16 cellular contexts compared by ENCODE assay signal in genomic region chr1:116764906-116765862, GRCh38. TPM values are rescaled to one million over a fixed set of nuclear protein-coding genes. Genes with fewer than 3 reads are reported as not detected.
DNase-seq lines count a peak whose midpoint lies in the region; ATAC-seq and FAIRE-seq lines count a peak whose summit lies in the region.
"Had no signal": no experiment of that assay in that cellular context is flagged by ENCODE, and none has a peak within 500 bp of the region (broad histone marks: within the 10 kb centered on the region; RNA-seq: fewer than 3 reads in every experiment).

No MANE protein-coding gene starts in this region.

- peaks cover 88% of the 10 kb centered on the region for H3K36me3 Mint-ChIP-seq in activated T-cell treated with anti-CD3 and anti-CD28 coated beads, Interleukin-2, amount 50 U/mL, for 4 hours (ENCODE audit: insufficient read depth)
- peaks cover 96% of the 10 kb centered on the region for H3K36me3 Mint-ChIP-seq in activated CD4-positive, alpha-beta memory T cell treated with anti-CD3 and anti-CD28 coated beads, Interleukin-2, amount 10 ng/mL, durations not matched to agents 7 days and 5 days (ENCODE audit: low read depth)
- H3K36me3 Mint-ChIP-seq in dendritic cell treated with granulocyte-macrophage colony-stimulating factor and Interleukin-4, amounts not matched to agents 40 ng/mL and 50 ng/mL, for 4 days (ENCODE audit: low read depth), result peaks cover 26% of the 10 kb centered on the region
- H3K36me3 Mint-ChIP-seq in stimulated activated effector memory CD8-positive, alpha-beta T cell treated with anti-CD3 and anti-CD28 coated beads, Interleukin-12 subunit alpha, Interleukin-12 subunit beta, amount 100 ng/mL, for 72 hours, result peaks cover 100% of the 10 kb centered on the region
- H3K36me3 Mint-ChIP-seq: WTC11 had no signal

- no peak for DNase-seq in activated T-cell treated with anti-CD3 and anti-CD28 coated beads, Interleukin-2, amount 50 U/mL, for 4 hours
- DNase-seq in activated T-cell treated with anti-CD3 and anti-CD28 coated beads for 4 hours (no peak), HTR-8/SVneo (ENCODE audit: insufficient read length, low spot score) (no peak), NCI-H1436 (lab: John Stamatoyannopoulos, UW) (no peak)
- no peak for DNase-seq in activated CD4-positive, alpha-beta memory T cell treated with anti-CD3 and anti-CD28 coated beads, Interleukin-2, amount 10 ng/mL, durations not matched to agents 7 days and 5 days
- DNase-seq in stimulated activated effector memory CD8-positive, alpha-beta T cell treated with anti-CD3 and anti-CD28 coated beads, Interleukin-12 subunit alpha, Interleukin-12 subunit beta, amount 100 ng/mL, for 72 hours (ENCODE audit: low spot score in 2 of 2), result peak in 1 of 2 donors; percentile 57
- DNase-seq: Karpas-422, NCI-H1105 treated with DMSO at 0.1 percent for 48 hours had no signal

- no peak for FAIRE-seq in HTR-8/SVneo (lab: Jason Lieb, UNC)

- no peaks in the 10 kb centered on the region for H3K9me3 Mint-ChIP-seq in activated T-cell treated with anti-CD3 and anti-CD28 coated beads, Interleukin-2, amount 50 U/mL, for 4 hours
- no peaks in the 10 kb centered on the region for H3K9me3 Mint-ChIP-seq in activated CD4-positive, alpha-beta memory T cell treated with anti-CD3 and anti-CD28 coated beads, Interleukin-2, amount 10 ng/mL, durations not matched to agents 7 days and 5 days
- no peaks in the 10 kb centered on the region for H3K9me3 Mint-ChIP-seq in dendritic cell treated with granulocyte-macrophage colony-stimulating factor and Interleukin-4, amounts not matched to agents 40 ng/mL and 50 ng/mL, for 4 days
- H3K9me3 Mint-ChIP-seq in stimulated activated effector memory CD8-positive, alpha-beta T cell treated with anti-CD3 and anti-CD28 coated beads, Interleukin-12 subunit alpha, Interleukin-12 subunit beta, amount 100 ng/mL, for 72 hours, result no peaks in the 10 kb centered on the region

- POLR2A ChIA-PET in activated CD4-positive, alpha-beta memory T cell treated with anti-CD3 and anti-CD28 coated beads, Interleukin-2, amount 10 ng/mL, durations not matched to agents 7 days and 5 days (lab: Charles Lee), result interaction anchor here (0.7 to 18.8 kb wide), 14 partner anchors 8 to 293 kb away, joined by 3 to 1051 read pairs (median 18); partner anchors contain the start of genes CD2 and TTF2

- peaks cover 99% of the 10 kb centered on the region for H3K4me1 Mint-ChIP-seq in activated T-cell treated with anti-CD3 and anti-CD28 coated beads, Interleukin-2, amount 50 U/mL, for 4 hours (ENCODE audit: low read depth)
- H3K4me1 Mint-ChIP-seq in activated CD4-positive, alpha-beta memory T cell treated with anti-CD3 and anti-CD28 coated beads, Interleukin-2, amount 10 ng/mL, durations not matched to agents 7 days and 5 days, result peaks cover 98% of the 10 kb centered on the region
- peaks cover 62% of the 10 kb centered on the region for H3K4me1 Mint-ChIP-seq in dendritic cell treated with granulocyte-macrophage colony-stimulating factor and Interleukin-4, amounts not matched to agents 40 ng/mL and 50 ng/mL, for 4 days (ENCODE audit: low read depth)
- H3K4me1 Mint-ChIP-seq in stimulated activated effector memory CD8-positive, alpha-beta T cell treated with anti-CD3 and anti-CD28 coated beads, Interleukin-12 subunit alpha, Interleukin-12 subunit beta, amount 100 ng/mL, for 72 hours, result peaks cover 100% of the 10 kb centered on the region

- no peak for ATAC-seq in activated T-cell treated with anti-CD3 and anti-CD28 coated beads, Interleukin-2, amount 50 U/mL, for 4 hours
- no peak for ATAC-seq in stimulated activated effector memory CD8-positive, alpha-beta T cell treated with anti-CD3 and anti-CD28 coated beads, Interleukin-12 subunit alpha, Interleukin-12 subunit beta, amount 100 ng/mL, for 72 hours
- no peak for ATAC-seq in GM21723 (IDR thresholded peaks at IDR 0.05; ENCODE audit: unreplicated experiment)

- CTCF ChIA-PET in activated CD4-positive, alpha-beta memory T cell treated with anti-CD3 and anti-CD28 coated beads, Interleukin-2, amount 10 ng/mL, durations not matched to agents 7 days and 5 days (lab: Charles Lee), result interaction anchor here (0.6 to 12.6 kb wide), 21 partner anchors 9 to 295 kb away, joined by 3 to 139 read pairs (median 5); partner anchors contain the start of genes CD2 and TTF2

- no peaks in the 10 kb centered on the region for H3K27me3 Mint-ChIP-seq in activated T-cell treated with anti-CD3 and anti-CD28 coated beads, Interleukin-2, amount 50 U/mL, for 4 hours (ENCODE audit: low read depth)
- no peaks in the 10 kb centered on the region for H3K27me3 Mint-ChIP-seq in activated CD4-positive, alpha-beta memory T cell treated with anti-CD3 and anti-CD28 coated beads, Interleukin-2, amount 10 ng/mL, durations not matched to agents 7 days and 5 days
- peaks cover 5% of the 10 kb centered on the region for H3K27me3 Mint-ChIP-seq in dendritic cell treated with granulocyte-macrophage colony-stimulating factor and Interleukin-4, amounts not matched to agents 40 ng/mL and 50 ng/mL, for 4 days
- H3K27me3 Mint-ChIP-seq: progenitor cell of endocrine pancreas had no signal

- intact Hi-C loops in dendritic cell treated with granulocyte-macrophage colony-stimulating factor and Interleukin-4, amounts not matched to agents 40 ng/mL and 50 ng/mL, for 4 days (cut with micrococcal nuclease), result loop anchor here (2.0 kb wide), 1 partner anchor 56 kb away; no protein-coding TSS in a partner anchor

- peak overlapping the region; percentile 65 for H3K4me3 Mint-ChIP-seq in activated T-cell treated with anti-CD3 and anti-CD28 coated beads, Interleukin-2, amount 50 U/mL, for 4 hours
- H3K4me3 Mint-ChIP-seq in activated CD4-positive, alpha-beta memory T cell treated with anti-CD3 and anti-CD28 coated beads, Interleukin-2, amount 10 ng/mL, durations not matched to agents 7 days and 5 days, result peak overlapping the region; percentile 78
- H3K4me3 Mint-ChIP-seq in dendritic cell treated with granulocyte-macrophage colony-stimulating factor and Interleukin-4, amounts not matched to agents 40 ng/mL and 50 ng/mL, for 4 days, result no peak overlapping the region
- peak overlapping the region; percentile 93 for H3K4me3 Mint-ChIP-seq in stimulated activated effector memory CD8-positive, alpha-beta T cell treated with anti-CD3 and anti-CD28 coated beads, Interleukin-12 subunit alpha, Interleukin-12 subunit beta, amount 100 ng/mL, for 72 hours
- H3K4me3 Mint-ChIP-seq: WTC11 had no signal

- H3K27ac Mint-ChIP-seq in activated CD4-positive, alpha-beta memory T cell treated with anti-CD3 and anti-CD28 coated beads, Interleukin-2, amount 10 ng/mL, durations not matched to agents 7 days and 5 days, result peak overlapping the region; percentile 99
- peak overlapping the region; percentile 9 for H3K27ac Mint-ChIP-seq in dendritic cell treated with granulocyte-macrophage colony-stimulating factor and Interleukin-4, amounts not matched to agents 40 ng/mL and 50 ng/mL, for 4 days
- peak overlapping the region; percentile 99 for H3K27ac Mint-ChIP-seq in stimulated activated effector memory CD8-positive, alpha-beta T cell treated with anti-CD3 and anti-CD28 coated beads, Interleukin-12 subunit alpha, Interleukin-12 subunit beta, amount 100 ng/mL, for 72 hours
- H3K27ac Mint-ChIP-seq: progenitor cell of endocrine pancreas, WTC11 had no signal

RNA-seq across cellular contexts. Expression of gene CD2, which starts 11.0 kb away (rescaled TPM):
- total RNA-seq in activated T-cell treated with anti-CD3 and anti-CD28 coated beads, Interleukin-2, amount 50 U/mL, for 4 hours, result 100 to 1,000 TPM; 353 to 393 (median 374) TPM
- total RNA-seq in activated CD4-positive, alpha-beta memory T cell treated with anti-CD3 and anti-CD28 coated beads, Interleukin-2, amount 10 ng/mL, durations not matched to agents 7 days and 5 days, result 100 to 1,000 TPM; 329 to 340 TPM
- total RNA-seq: glomerular endothelial cell, H4, myocyte, progenitor cell of endocrine pancreas, RPMI7951 had no signal

Comparison
In these comparisons a context has a peak if more than half of its experiments do, and no peak if none do; other contexts are left out.
1. H3K27ac Mint-ChIP-seq: peak in every context shown above with its lines; median percentile 99 in activated CD4-positive, alpha-beta memory T cell treated with anti-CD3 and anti-CD28 coated beads, Interleukin-2, amount 10 ng/mL, durations not matched to agents 7 days and 5 days; 99 in stimulated activated effector memory CD8-positive, alpha-beta T cell treated with anti-CD3 and anti-CD28 coated beads, Interleukin-12 subunit alpha, Interleukin-12 subunit beta, amount 100 ng/mL, for 72 hours; 9 in dendritic cell treated with granulocyte-macrophage colony-stimulating factor and Interleukin-4, amounts not matched to agents 40 ng/mL and 50 ng/mL, for 4 days.